11 cellular contexts compared by ENCODE assay signal in genomic region chr1:84693009-84693408, GRCh38. TPM values are rescaled to one million over a fixed set of nuclear protein-coding genes. Genes with fewer than 3 reads are reported as not detected.
A peak's percentile ranks its signal among the peaks of the same experiment; 100 is the strongest.
DNase-seq lines count a peak whose midpoint lies in the region; ATAC-seq and TF ChIP-seq lines count a peak whose summit lies in the region.
"Had no signal": no experiment of that assay in that cellular context is flagged by ENCODE, and none has a peak within 500 bp of the region (broad histone marks: within the 10 kb centered on the region; RNA-seq: fewer than 3 reads in every experiment).

No MANE protein-coding gene starts in this region.

- H3K9me3 ChIP-seq in lower lobe of right lung: no peaks in the 10 kb centered on the region
- H3K9me3 ChIP-seq: sigmoid colon had no signal

- H4K20me1 ChIP-seq in KMS-11 (ENCODE audit: insufficient read depth): no peaks in the 10 kb centered on the region

- no peak overlapping the region for H3K27ac ChIP-seq in KMS-11
- peak overlapping the region; percentile 33 for H3K27ac ChIP-seq in lower lobe of right lung
- H3K27ac ChIP-seq: sigmoid colon had no signal

- no peaks in the 10 kb centered on the region for H3K36me3 Mint-ChIP-seq in CD14-positive monocyte
- peaks cover 6% of the 10 kb centered on the region for H3K36me3 Mint-ChIP-seq in activated CD4-positive, alpha-beta memory T cell treated with anti-CD3 and anti-CD28 coated beads, Interleukin-2, amount 10 ng/mL, durations not matched to agents 7 days and 5 days (ENCODE audit: low read depth)

- intact Hi-C loops in CD14-positive monocyte (cut with micrococcal nuclease) (loop anchor here (10.0 kb wide), 2 partner anchors 118 to 548 kb away; partner anchors contain the start of genes CTBS (in 2 of the 2) and PRKACB (in 1 of the 2)), lower lobe of right lung (cut with DNase I) (no loop called here)

- peak overlapping the region; percentile 27 for H3K4me2 ChIP-seq in KMS-11

- H3K4me1 ChIP-seq in KMS-11 (ENCODE audit: low read depth, poor library complexity, severe bottlenecking): peaks cover 36% of the 10 kb centered on the region
- peaks cover 20% of the 10 kb centered on the region for H3K4me1 ChIP-seq in lower lobe of right lung

- H3K27me3 Mint-ChIP-seq in CD14-positive monocyte (ENCODE audit: low read depth in 3 of 3): peaks cover 0 to 4% (median 3%) of the 10 kb centered on the region in 3 donors
- peaks cover 5% of the 10 kb centered on the region for H3K27me3 Mint-ChIP-seq in activated CD4-positive, alpha-beta memory T cell treated with anti-CD3 and anti-CD28 coated beads, Interleukin-2, amount 10 ng/mL, durations not matched to agents 7 days and 5 days

- peak overlapping the region; percentile 27 to 41 for H3K4me3 Mint-ChIP-seq in CD14-positive monocyte
- peak overlapping the region; percentile 52 for H3K4me3 Mint-ChIP-seq in activated CD4-positive, alpha-beta memory T cell treated with anti-CD3 and anti-CD28 coated beads, Interleukin-2, amount 10 ng/mL, durations not matched to agents 7 days and 5 days

- no peak for DNase-seq in CD14-positive monocyte (ENCODE audit: low spot score)
- no peak for DNase-seq in activated CD4-positive, alpha-beta memory T cell treated with anti-CD3 and anti-CD28 coated beads, Interleukin-2, amount 10 ng/mL, durations not matched to agents 7 days and 5 days
- DNase-seq in lower lobe of right lung: no peak
- DNase-seq in NCI-H2081 treated with DMSO at 0.1 percent for 48 hours (lab: John Stamatoyannopoulos, UW): no peak
- no peak for DNase-seq in OCI-M2 (lab: John Stamatoyannopoulos, UW; ENCODE audit: unreplicated experiment)
- DNase-seq in NCI-H1105 (lab: John Stamatoyannopoulos, UW): no peak
- DNase-seq: cortex of kidney, mammary epithelial cell, sigmoid colon had no signal

- H3K27me3 ChIP-seq in KMS-11 (ENCODE audit: insufficient read depth, low read depth): no peaks in the 10 kb centered on the region
- no peaks in the 10 kb centered on the region for H3K27me3 ChIP-seq in lower lobe of right lung (ENCODE audit: low read depth)
- H3K27me3 ChIP-seq: sigmoid colon had no signal

- TF ChIP-seq CTCF in CD14-positive monocyte (IDR thresholded peaks at IDR 0.05) (no peak), KMS-11 (conservative IDR thresholded peaks at IDR 0.05; ENCODE audit: low read depth, low read length) (no peak), lower lobe of right lung (IDR thresholded peaks at IDR 0.05) (no peak)

- H3K79me2 ChIP-seq in KMS-11 (ENCODE audit: insufficient read depth, low read depth): peaks cover 14% of the 10 kb centered on the region

- H3K9ac ChIP-seq in KMS-11: no peak overlapping the region

- H2AFZ ChIP-seq in KMS-11 (ENCODE audit: low read depth): no peak overlapping the region

- no peak for ATAC-seq in lower lobe of right lung
- no peak for ATAC-seq in GM21360 (IDR thresholded peaks at IDR 0.05; ENCODE audit: unreplicated experiment)

- CTCF ChIA-PET in activated CD4-positive, alpha-beta memory T cell treated with anti-CD3 and anti-CD28 coated beads, Interleukin-2, amount 10 ng/mL, durations not matched to agents 7 days and 5 days (lab: Charles Lee): interaction anchor here (1.0 to 1.4 kb wide), 5 partner anchors 24 to 252 kb away, joined by 3 to 5 read pairs (median 4); no protein-coding TSS in a partner anchor

- no peak overlapping the region for H3K4me3 ChIP-seq in KMS-11 (IDR thresholded peaks at IDR 0.05; ENCODE audit: insufficient read depth, low read depth, low read length)
- H3K4me3 ChIP-seq in lower lobe of right lung: peak overlapping the region; percentile 24
- H3K4me3 ChIP-seq: sigmoid colon had no signal

- peaks cover 32% of the 10 kb centered on the region for H3K4me1 Mint-ChIP-seq in CD14-positive monocyte
- peaks cover 46% of the 10 kb centered on the region for H3K4me1 Mint-ChIP-seq in activated CD4-positive, alpha-beta memory T cell treated with anti-CD3 and anti-CD28 coated beads, Interleukin-2, amount 10 ng/mL, durations not matched to agents 7 days and 5 days

- H3K36me3 ChIP-seq in KMS-11 (ENCODE audit: insufficient read depth): no peaks in the 10 kb centered on the region
- no peaks in the 10 kb centered on the region for H3K36me3 ChIP-seq in lower lobe of right lung
- H3K36me3 ChIP-seq: sigmoid colon had no signal

- peak overlapping the region in 3 of 7 donors; percentile 18 to 70 (median 51) for H3K27ac Mint-ChIP-seq in CD14-positive monocyte
- peak overlapping the region; percentile 67 for H3K27ac Mint-ChIP-seq in activated CD4-positive, alpha-beta memory T cell treated with anti-CD3 and anti-CD28 coated beads, Interleukin-2, amount 10 ng/mL, durations not matched to agents 7 days and 5 days

- POLR2A ChIA-PET in activated CD4-positive, alpha-beta memory T cell treated with anti-CD3 and anti-CD28 coated beads, Interleukin-2, amount 10 ng/mL, durations not matched to agents 7 days and 5 days (lab: Charles Lee): interaction anchor here (0.7 to 6.7 kb wide), 8 partner anchors 26 to 1193 kb away, joined by 3 to 53 read pairs (median 4); partner anchors contain the start of genes CTBS, GNG5, PRKACB and SPATA1

- peaks cover 0 to 2% (median 0%) of the 10 kb centered on the region in 7 donors for H3K9me3 Mint-ChIP-seq in CD14-positive monocyte
- no peaks in the 10 kb centered on the region for H3K9me3 Mint-ChIP-seq in activated CD4-positive, alpha-beta memory T cell treated with anti-CD3 and anti-CD28 coated beads, Interleukin-2, amount 10 ng/mL, durations not matched to agents 7 days and 5 days

RNA-seq across cellular contexts. Expression of gene SSX2IP, which starts 2.7 kb away (rescaled TPM):
- 1 to 10 TPM; 2.2 to 2.8 TPM for polyA plus RNA-seq in CD14-positive monocyte
- total RNA-seq in activated CD4-positive, alpha-beta memory T cell treated with anti-CD3 and anti-CD28 coated beads, Interleukin-2, amount 10 ng/mL, durations not matched to agents 7 days and 5 days: 10 to 100 TPM; 16.8 to 18.8 TPM
- 5.8 TPM for total RNA-seq in lower lobe of right lung
